Comparison of ENCODE assay signal across 18 cellular contexts in the genomic region with DNA sequence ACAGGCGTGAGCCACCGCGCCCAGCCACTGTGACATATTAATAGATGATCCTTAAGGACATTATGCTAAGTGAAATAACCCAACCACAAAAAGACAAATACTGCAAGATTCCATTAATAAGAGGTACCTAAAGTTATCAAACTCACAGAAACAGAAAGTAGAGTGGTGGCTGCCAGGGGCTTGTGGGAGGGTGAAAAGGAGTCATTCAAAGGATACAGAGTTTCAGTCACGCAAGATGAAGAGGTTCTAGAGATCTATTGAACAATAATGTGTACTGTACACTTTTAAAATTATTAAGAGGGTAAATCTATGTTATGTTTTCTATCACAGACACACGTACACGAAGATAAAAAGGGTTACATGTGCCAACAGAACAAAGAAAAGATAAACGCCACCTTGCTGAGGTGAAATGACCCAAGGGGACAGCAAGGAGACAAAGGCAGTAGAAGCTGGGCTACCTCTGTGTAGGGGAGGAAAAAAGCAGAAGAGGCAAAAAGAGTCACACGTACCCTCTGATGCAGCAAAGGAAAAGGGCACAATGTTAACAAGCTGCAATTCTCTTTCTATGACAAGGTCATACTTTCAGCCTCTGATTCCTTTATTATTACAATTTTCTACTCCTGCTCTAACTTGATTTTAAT.
DNase-seq lines count a peak whose midpoint lies in the region; ATAC-seq and TF ChIP-seq lines count a peak whose summit lies in the region.
"Had no signal": no experiment of that assay in that cellular context is flagged by ENCODE, and none has a peak within 500 bp of the region (broad histone marks: within the 10 kb centered on the region; RNA-seq: fewer than 3 reads in every experiment).

No MANE protein-coding gene starts in this region.

- H3K27me3 Mint-ChIP-seq in activated CD4-positive, alpha-beta T cell treated with anti-CD3 and anti-CD28 coated beads, Interleukin-2, amount 10 ng/mL, durations not matched to agents 24 days and 14 days = no peaks in the 10 kb centered on the region
- H3K27me3 Mint-ChIP-seq in activated T-cell treated with anti-CD3 and anti-CD28 coated beads, Interleukin-2, amount 50 U/mL, for 72 hours (ENCODE audit: low read depth) = no peaks in the 10 kb centered on the region
- H3K27me3 Mint-ChIP-seq in CD8-positive, alpha-beta memory T cell = no peaks in the 10 kb centered on the region
- H3K27me3 Mint-ChIP-seq: CD4-positive, alpha-beta T cell had no signal

- H3K27me3 ChIP-seq in DOHH2 (ENCODE audit: control insufficient read depth, low read length) (no peaks in the 10 kb centered on the region), neural cell (ENCODE audit: insufficient read depth, low read depth, low read length) (no peaks in the 10 kb centered on the region)
- no peaks in the 10 kb centered on the region for H3K27me3 ChIP-seq in CD8-positive, alpha-beta memory T cell (ENCODE audit: insufficient read depth, low read length, poor library complexity, severe bottlenecking)
- H3K27me3 ChIP-seq: ascending aorta, gastroesophageal sphincter, MG63, right lobe of liver, stomach had no signal

- no peak for TF ChIP-seq RAD21 in neural cell (conservative IDR thresholded peaks at IDR 0.05)

- H3K27ac Mint-ChIP-seq in activated CD4-positive, alpha-beta T cell treated with anti-CD3 and anti-CD28 coated beads, Interleukin-2, amount 10 ng/mL, durations not matched to agents 24 days and 14 days = peak overlapping the region; percentile 17
- peak overlapping the region; percentile 39 for H3K27ac Mint-ChIP-seq in activated T-cell treated with anti-CD3 and anti-CD28 coated beads, Interleukin-2, amount 50 U/mL, for 72 hours
- H3K27ac Mint-ChIP-seq in CD8-positive, alpha-beta memory T cell = peak overlapping the region in 4 of 8 donors; percentile 7 to 35 (median 19)
- H3K27ac Mint-ChIP-seq: CD4-positive, alpha-beta T cell had no signal

- H3K4me3 Mint-ChIP-seq in activated CD4-positive, alpha-beta T cell treated with anti-CD3 and anti-CD28 coated beads, Interleukin-2, amount 10 ng/mL, durations not matched to agents 24 days and 14 days = no peak overlapping the region
- H3K4me3 Mint-ChIP-seq in activated T-cell treated with anti-CD3 and anti-CD28 coated beads, Interleukin-2, amount 50 U/mL, for 72 hours = peak overlapping the region; percentile 38 to 68
- H3K4me3 Mint-ChIP-seq in CD8-positive, alpha-beta memory T cell = no peak overlapping the region
- H3K4me3 Mint-ChIP-seq: CD4-positive, alpha-beta T cell; neural crest cell had no signal

- H3K27ac ChIP-seq in DOHH2 (ENCODE audit: low read depth, low read length) = no peak overlapping the region
- H3K27ac ChIP-seq in neural cell (ENCODE audit: low read length) = peak overlapping the region; percentile 39
- H3K27ac ChIP-seq in CD8-positive, alpha-beta memory T cell (ENCODE audit: low read depth, low read length) = no peak overlapping the region
- H3K27ac ChIP-seq: ascending aorta, coronary artery, gastroesophageal sphincter, GM23248, right lobe of liver had no signal

- H3K36me3 ChIP-seq in DOHH2 (ENCODE audit: control insufficient read depth, low read length) (no peaks in the 10 kb centered on the region), neural cell (ENCODE audit: insufficient read depth, low read length) (no peaks in the 10 kb centered on the region)
- H3K36me3 ChIP-seq in CD8-positive, alpha-beta memory T cell (ENCODE audit: insufficient read depth, low read length) = no peaks in the 10 kb centered on the region
- H3K36me3 ChIP-seq: ascending aorta, gastroesophageal sphincter, MG63, right lobe of liver had no signal

- H3F3A ChIP-seq in DOHH2 (ENCODE audit: control insufficient read depth, insufficient read depth) (0 out of 2 replicates have a peak, but pooled peaks cover 2% of the 10 kb centered on the region), neural cell (ENCODE audit: insufficient read depth, low read length, poor library complexity, severe bottlenecking) (no peaks in the 10 kb centered on the region)

- TF ChIP-seq CTCF in DOHH2 (IDR thresholded peaks at IDR 0.05; ENCODE audit: low read depth, low read length, poor library complexity, severe bottlenecking) (no peak), neural cell (IDR thresholded peaks at IDR 0.05; ENCODE audit: poor library complexity, severe bottlenecking) (no peak)

- no peaks in the 10 kb centered on the region for H3K9me2 ChIP-seq in DOHH2 (replicated peaks; ENCODE audit: control insufficient read depth, low read length)
- H3K9me2 ChIP-seq in neural cell (ENCODE audit: insufficient read depth, low read length) = no peaks in the 10 kb centered on the region

- no peak overlapping the region for H3K9ac ChIP-seq in neural cell (ENCODE audit: low read length)
- H3K9ac ChIP-seq: GM23248 had no signal

- no peaks in the 10 kb centered on the region for H3K9me3 ChIP-seq in DOHH2 (ENCODE audit: control insufficient read depth, insufficient read depth, low read length)
- no peaks in the 10 kb centered on the region for H3K9me3 ChIP-seq in neural cell (ENCODE audit: low read length)
- no peaks in the 10 kb centered on the region for H3K9me3 ChIP-seq in CD8-positive, alpha-beta memory T cell (ENCODE audit: low read length)
- H3K9me3 ChIP-seq: ascending aorta, MG63, right lobe of liver had no signal

- H3K4me1 ChIP-seq in DOHH2 (ENCODE audit: control insufficient read depth, low read length) = peaks cover 32% of the 10 kb centered on the region
- peaks cover 7% of the 10 kb centered on the region for H3K4me1 ChIP-seq in CD8-positive, alpha-beta memory T cell (ENCODE audit: insufficient read depth, low read length)
- H3K4me1 ChIP-seq: ascending aorta had no signal

- peaks cover 3% of the 10 kb centered on the region for H4K20me1 ChIP-seq in DOHH2 (ENCODE audit: control insufficient read depth, insufficient read depth, low read depth, low read length)
- no peaks in the 10 kb centered on the region for H4K20me1 ChIP-seq in neural cell (ENCODE audit: insufficient read depth)

- CTCF ChIA-PET in CD8-positive, alpha-beta memory T cell (lab: Charles Lee) = interaction anchor here (1.0 to 1.5 kb wide), 8 partner anchors 10 to 285 kb away, joined by 3 to 15 read pairs (median 3); no protein-coding TSS in a partner anchor

- TF ChIP-seq EP300 in neural cell (conservative IDR thresholded peaks at IDR 0.05; ENCODE audit: poor library complexity, severe bottlenecking) = no peak

- H3K36me3 Mint-ChIP-seq in activated CD4-positive, alpha-beta T cell treated with anti-CD3 and anti-CD28 coated beads, Interleukin-2, amount 10 ng/mL, durations not matched to agents 24 days and 14 days (ENCODE audit: low read depth) = peaks cover 8% of the 10 kb centered on the region
- H3K36me3 Mint-ChIP-seq in activated T-cell treated with anti-CD3 and anti-CD28 coated beads, Interleukin-2, amount 50 U/mL, for 72 hours (ENCODE audit: insufficient read depth in 2 of 2) = peaks cover 1 to 10% of the 10 kb centered on the region in 2 donors
- peaks cover 0 to 27% (median 2%) of the 10 kb centered on the region in 3 donors for H3K36me3 Mint-ChIP-seq in CD8-positive, alpha-beta memory T cell

- H3K4me2 ChIP-seq in DOHH2 (ENCODE audit: low read length) (peak overlapping the region; percentile 1; the same call in 1 of the 2 replicates), neural cell (ENCODE audit: low read length) (no peak overlapping the region)

- no peak overlapping the region for H3K4me3 ChIP-seq in DOHH2 (ENCODE audit: low read length)
- no peak overlapping the region for H3K4me3 ChIP-seq in neural cell (ENCODE audit: low read length)
- no peak overlapping the region for H3K4me3 ChIP-seq in CD8-positive, alpha-beta memory T cell (ENCODE audit: low read length)
- H3K4me3 ChIP-seq: ascending aorta, coronary artery, gastroesophageal sphincter, GM23248, MG63, right lobe of liver, stomach had no signal

- DNase-seq in activated CD4-positive, alpha-beta T cell treated with anti-CD3 and anti-CD28 coated beads, Interleukin-2, amount 10 ng/mL, durations not matched to agents 24 days and 14 days = no peak
- DNase-seq in activated CD4-positive, alpha-beta T cell treated with anti-CD3 and anti-CD28 coated beads for 4 hours = no peak
- DNase-seq in activated T-cell treated with anti-CD3 and anti-CD28 coated beads, Interleukin-2, amount 50 U/mL, for 72 hours = no peak
- DNase-seq in retina = no peak
- no peak for DNase-seq in CD8-positive, alpha-beta memory T cell
- DNase-seq in NCI-H526 (lab: John Stamatoyannopoulos, UW) = no peak
- DNase-seq: NCI-H526 treated with DMSO at 0.1 percent for 48 hours had no signal

- H3K79me2 ChIP-seq in DOHH2 (ENCODE audit: control insufficient read depth, low read length) (peaks cover 75% of the 10 kb centered on the region), neural cell (replicated peaks; ENCODE audit: insufficient read depth, low read length) (peaks cover 26% of the 10 kb centered on the region)

- ATAC-seq in activated T-cell treated with anti-CD3 and anti-CD28 coated beads, Interleukin-2, amount 50 U/mL, for 72 hours (replicated peaks in 1 of 2) = peak; percentile 49 to 55

- POLR2A ChIA-PET in CD8-positive, alpha-beta memory T cell (lab: Charles Lee) = no interaction called here

- peaks cover 16% of the 10 kb centered on the region for H3K4me1 Mint-ChIP-seq in activated CD4-positive, alpha-beta T cell treated with anti-CD3 and anti-CD28 coated beads, Interleukin-2, amount 10 ng/mL, durations not matched to agents 24 days and 14 days
- peaks cover 16% of the 10 kb centered on the region for H3K4me1 Mint-ChIP-seq in activated T-cell treated with anti-CD3 and anti-CD28 coated beads, Interleukin-2, amount 50 U/mL, for 72 hours (ENCODE audit: low read depth)
- H3K4me1 Mint-ChIP-seq in CD8-positive, alpha-beta memory T cell = peaks cover 18 to 50% (median 38%) of the 10 kb centered on the region in 3 donors

- no peaks in the 10 kb centered on the region for H3K9me3 Mint-ChIP-seq in activated CD4-positive, alpha-beta T cell treated with anti-CD3 and anti-CD28 coated beads, Interleukin-2, amount 10 ng/mL, durations not matched to agents 24 days and 14 days
- H3K9me3 Mint-ChIP-seq in activated T-cell treated with anti-CD3 and anti-CD28 coated beads, Interleukin-2, amount 50 U/mL, for 72 hours = peaks cover 0 to 1% of the 10 kb centered on the region in 2 donors
- H3K9me3 Mint-ChIP-seq in CD8-positive, alpha-beta memory T cell = peaks cover 0 to 2% (median 0%) of the 10 kb centered on the region in 5 donors
- H3K9me3 Mint-ChIP-seq: CD4-positive, alpha-beta T cell; neural crest cell had no signal

- intact Hi-C loops in activated CD4-positive, alpha-beta T cell treated with anti-CD3 and anti-CD28 coated beads, Interleukin-2, amount 10 ng/mL, durations not matched to agents 24 days and 14 days (cut with micrococcal nuclease) = loop anchor here (1.0 to 2.0 kb wide), 2 partner anchors 14 to 139 kb away; no protein-coding TSS in a partner anchor

- no peak overlapping the region for H2AFZ ChIP-seq in neural cell (ENCODE audit: low read depth, low read length)
- H2AFZ ChIP-seq: GM23248 had no signal

TF ChIP-seq in neural cell, 6 proteins besides CTCF, POLR2A, EP300 and RAD21 (continues in another document):
- TF ChIP-seq TAF1 (IDR thresholded peaks at IDR 0.05; ENCODE audit: low read depth) (no peak), MXI1 (conservative IDR thresholded peaks at IDR 0.05; ENCODE audit: poor library complexity, severe bottlenecking) (no peak), POLR2AphosphoS5 (IDR thresholded peaks at IDR 0.05) (no peak), SMC3 (conservative IDR thresholded peaks at IDR 0.05; ENCODE audit: poor library complexity) (no peak)

Comparison
In these comparisons a context has a peak if more than half of its experiments do, and no peak if none do; other contexts are left out.
1. H3K4me3 Mint-ChIP-seq: peak in activated T-cell treated with anti-CD3 and anti-CD28 coated beads, Interleukin-2, amount 50 U/mL, for 72 hours (2 of 2); none in activated CD4-positive, alpha-beta T cell treated with anti-CD3 and anti-CD28 coated beads, Interleukin-2, amount 10 ng/mL, durations not matched to agents 24 days and 14 days (single experiment) and CD8-positive, alpha-beta memory T cell (0 of 7).